17 cellular contexts compared by ENCODE assay signal in genomic region chr6:156250593-156250992, GRCh38.
DNase-seq lines count a peak whose midpoint lies in the region; ATAC-seq, FAIRE-seq and TF ChIP-seq lines count a peak whose summit lies in the region.
"Had no signal": no experiment of that assay in that cellular context is flagged by ENCODE, and none has a peak within 500 bp of the region (broad histone marks: within the 10 kb centered on the region; RNA-seq: fewer than 3 reads in every experiment).

No MANE protein-coding gene starts in this region.

- FAIRE-seq in GM12892 (lab: Jason Lieb, UNC) (no peak), urothelium cell line (lab: Jason Lieb, UNC) (no peak)
- FAIRE-seq: astrocyte, endometrium had no signal

- intact Hi-C loops in activated CD4-positive, alpha-beta T cell treated with anti-CD3 and anti-CD28 coated beads, Interleukin-2, amount 10 ng/mL, durations not matched to agents 24 days and 14 days (cut with micrococcal nuclease): loop anchor here (1.0 to 10.0 kb wide), 3 partner anchors 58 to 604 kb away; no protein-coding TSS in a partner anchor

- TF ChIP-seq CTCF in epithelial cell of esophagus (IDR thresholded peaks at IDR 0.05; ENCODE audit: insufficient read depth, low read depth, low read length, missing control alignments): no peak

- ATAC-seq in stimulated activated memory B cell treated with anti-CD40 and anti-IgM and Interleukin-4, amounts not matched to agents 10 μg/mL and 1 μg/mL and 100 μg/mL, for 72 hours: peak; percentile 39
- ATAC-seq: left lung had no signal

- H3K27me3 Mint-ChIP-seq in activated CD4-positive, alpha-beta T cell treated with anti-CD3 and anti-CD28 coated beads, Interleukin-2, amount 10 ng/mL, durations not matched to agents 24 days and 14 days: no peaks in the 10 kb centered on the region
- H3K27me3 Mint-ChIP-seq in stimulated activated memory B cell treated with anti-CD40 and anti-IgM and Interleukin-4, amounts not matched to agents 10 μg/mL and 1 μg/mL and 100 μg/mL, for 72 hours: peaks cover 9% of the 10 kb centered on the region

- TF ChIP-seq POLR2A in GM12892 (IDR thresholded peaks at IDR 0.05; ENCODE audit: low read depth, low read length): no peak

- H3K4me3 Mint-ChIP-seq in activated CD4-positive, alpha-beta T cell treated with anti-CD3 and anti-CD28 coated beads, Interleukin-2, amount 10 ng/mL, durations not matched to agents 24 days and 14 days: peak overlapping the region; percentile 23
- no peak overlapping the region for H3K4me3 Mint-ChIP-seq in stimulated activated memory B cell treated with anti-CD40 and anti-IgM and Interleukin-4, amounts not matched to agents 10 μg/mL and 1 μg/mL and 100 μg/mL, for 72 hours

- H3K36me3 Mint-ChIP-seq in activated CD4-positive, alpha-beta T cell treated with anti-CD3 and anti-CD28 coated beads, Interleukin-2, amount 10 ng/mL, durations not matched to agents 24 days and 14 days (ENCODE audit: low read depth): peaks cover 6% of the 10 kb centered on the region
- no peaks in the 10 kb centered on the region for H3K36me3 Mint-ChIP-seq in stimulated activated memory B cell treated with anti-CD40 and anti-IgM and Interleukin-4, amounts not matched to agents 10 μg/mL and 1 μg/mL and 100 μg/mL, for 72 hours
- H3K36me3 Mint-ChIP-seq: CD4-positive, CD25-positive, alpha-beta regulatory T cell had no signal

- H3K27ac Mint-ChIP-seq in activated CD4-positive, alpha-beta T cell treated with anti-CD3 and anti-CD28 coated beads, Interleukin-2, amount 10 ng/mL, durations not matched to agents 24 days and 14 days: peak overlapping the region; percentile 31
- no peak overlapping the region for H3K27ac Mint-ChIP-seq in stimulated activated memory B cell treated with anti-CD40 and anti-IgM and Interleukin-4, amounts not matched to agents 10 μg/mL and 1 μg/mL and 100 μg/mL, for 72 hours

- DNase-seq in activated CD4-positive, alpha-beta T cell treated with anti-CD3 and anti-CD28 coated beads for 4 hours: peak; percentile 22 to 36
- no peak for DNase-seq in activated CD4-positive, alpha-beta T cell treated with anti-CD3 and anti-CD28 coated beads, Interleukin-2, amount 50 U/mL, for 1 hour
- no peak for DNase-seq in activated CD4-positive, alpha-beta T cell treated with anti-CD3 and anti-CD28 coated beads, Interleukin-2, amount 10 ng/mL, durations not matched to agents 24 days and 14 days
- DNase-seq in epithelial cell of esophagus (ENCODE audit: low read depth): peak; percentile 2
- DNase-seq in GM12892 (ENCODE audit: insufficient read length): no peak
- no peak for DNase-seq in urothelium cell line (ENCODE audit: low spot score)
- DNase-seq in NCI-H1694 treated with DMSO at 0.1 percent for 48 hours (lab: John Stamatoyannopoulos, UW): no peak
- DNase-seq: DMS79, foreskin fibroblast, left lung, NCI-H187 treated with DMSO at 0.1 percent for 48 hours, NCI-H524 had no signal

- peaks cover 14% of the 10 kb centered on the region for H3K9me3 Mint-ChIP-seq in activated CD4-positive, alpha-beta T cell treated with anti-CD3 and anti-CD28 coated beads, Interleukin-2, amount 10 ng/mL, durations not matched to agents 24 days and 14 days
- peaks cover 6% of the 10 kb centered on the region for H3K9me3 Mint-ChIP-seq in stimulated activated memory B cell treated with anti-CD40 and anti-IgM and Interleukin-4, amounts not matched to agents 10 μg/mL and 1 μg/mL and 100 μg/mL, for 72 hours

- no peak overlapping the region for H3K4me3 ChIP-seq in epithelial cell of esophagus (ENCODE audit: low read length)
- H3K4me3 ChIP-seq: left lung, tibial nerve had no signal

- peaks cover 10% of the 10 kb centered on the region for H3K4me1 Mint-ChIP-seq in activated CD4-positive, alpha-beta T cell treated with anti-CD3 and anti-CD28 coated beads, Interleukin-2, amount 10 ng/mL, durations not matched to agents 24 days and 14 days
- H3K4me1 Mint-ChIP-seq in stimulated activated memory B cell treated with anti-CD40 and anti-IgM and Interleukin-4, amounts not matched to agents 10 μg/mL and 1 μg/mL and 100 μg/mL, for 72 hours: peaks cover 8% of the 10 kb centered on the region

Comparison
In these comparisons a context has a peak if more than half of its experiments do, and no peak if none do; other contexts are left out.
1. DNase-seq: peak in activated CD4-positive, alpha-beta T cell treated with anti-CD3 and anti-CD28 coated beads for 4 hours (2 of 2) and epithelial cell of esophagus (single experiment); none in activated CD4-positive, alpha-beta T cell treated with anti-CD3 and anti-CD28 coated beads, Interleukin-2, amount 50 U/mL, for 1 hour (single experiment), activated CD4-positive, alpha-beta T cell treated with anti-CD3 and anti-CD28 coated beads, Interleukin-2, amount 10 ng/mL, durations not matched to agents 24 days and 14 days (single experiment), GM12892 (single experiment), urothelium cell line (single experiment) and NCI-H1694 treated with DMSO at 0.1 percent for 48 hours (single experiment).